In genomic region chr10:72261323-72262018, GRCh38 we compare ENCODE assay signal across 8 cellular contexts. TPM values are rescaled to one million over a fixed set of nuclear protein-coding genes. Genes with fewer than 3 reads are reported as not detected.
A peak's percentile ranks its signal among the peaks of the same experiment; 100 is the strongest.
DNase-seq lines count a peak whose midpoint lies in the region; ATAC-seq and TF ChIP-seq lines count a peak whose summit lies in the region.

No MANE protein-coding gene starts in this region.

- no peaks in the 10 kb centered on the region for H3K36me3 Mint-ChIP-seq in chondrocyte (ENCODE audit: low read depth)

- TF ChIP-seq CTCF in Panc1 (IDR thresholded peaks at IDR 0.05): no peak
- TF ChIP-seq CTCF in chondrocyte (IDR thresholded peaks at IDR 0.05): no peak
- no peak for TF ChIP-seq CTCF in transverse colon (IDR thresholded peaks at IDR 0.05)

- ATAC-seq in activated CD4-positive, CD25-positive, alpha-beta regulatory T cell treated with anti-CD3 and anti-CD28 coated beads, Interleukin-2, amount 50 U/mL, for 24 hours: peak; percentile 71 to 73
- ATAC-seq in HG02852 (IDR thresholded peaks at IDR 0.05; ENCODE audit: unreplicated experiment) (peak; percentile 47), Panc1 (peak; percentile 47)

- H3K27ac ChIP-seq in Panc1 (ENCODE audit: low read length) (peak overlapping the region; percentile 89), transverse colon (peak overlapping the region; percentile 89 to 94 (median 90))

- peaks cover 30% of the 10 kb centered on the region for H3K4me1 ChIP-seq in Panc1 (ENCODE audit: control insufficient read depth, insufficient read depth, low read length)
- H3K4me1 ChIP-seq in mononuclear cell (ENCODE audit: insufficient read depth, low read length): peaks cover 65% of the 10 kb centered on the region
- peaks cover 43 to 66% (median 54%) of the 10 kb centered on the region in 4 donors for H3K4me1 ChIP-seq in transverse colon

- DNase-seq in activated CD4-positive, CD25-positive, alpha-beta regulatory T cell treated with anti-CD3 and anti-CD28 coated beads, Interleukin-2, amount 50 U/mL, for 72 hours: no peak
- DNase-seq in Panc1 (ENCODE audit: low read depth, low spot score) (no peak), chondrocyte (ENCODE audit: low spot score) (no peak), transverse colon (peak; percentile 35), HEK293T (ENCODE audit: extremely low spot score) (no peak)

- in situ Hi-C loops in Panc1 (cut with HindIII; ENCODE audit: low pct_unique_long_range_greater_than_20kb, low sequenced_read_pairs): no loop called here
- in situ Hi-C loops in transverse colon (cut with MboI; ENCODE audit: low pct_ligation_motif_present in 1 of 4, low pct_unique_long_range_greater_than_20kb in 1 of 4, low sequenced_read_pairs in 3 of 4): no loop called here

- peak overlapping the region; percentile 96 for H3K27ac Mint-ChIP-seq in chondrocyte (ENCODE audit: unreplicated experiment)

- H3K36me3 ChIP-seq in Panc1 (ENCODE audit: control insufficient read depth, insufficient read depth, low read length): no peaks in the 10 kb centered on the region
- no peaks in the 10 kb centered on the region for H3K36me3 ChIP-seq in transverse colon

- POLR2A ChIA-PET in Panc1 (lab: Charles Lee): interaction anchor here (0.6 kb wide), 1 partner anchor 536 kb away, joined by 5 read pairs; no protein-coding TSS in a partner anchor
- POLR2A ChIA-PET in HEK293T (lab: Yijun Ruan, JAX): interaction anchor here (0.5 to 12.3 kb wide), 19 partner anchors 8 to 345 kb away, joined by 3 to 317 read pairs (median 4); partner anchors contain the start of genes ANAPC16, ASCC1 and DDIT4

- H3K27me3 ChIP-seq in Panc1 (ENCODE audit: control insufficient read depth, insufficient read depth, low read length) (no peaks in the 10 kb centered on the region), mononuclear cell (ENCODE audit: insufficient read depth, low read length) (no peaks in the 10 kb centered on the region), transverse colon (no peaks in the 10 kb centered on the region)

- no peaks in the 10 kb centered on the region for H3K9me3 ChIP-seq in Panc1 (ENCODE audit: control insufficient read depth, insufficient read depth, low read depth, low read length)
- H3K9me3 ChIP-seq in mononuclear cell (ENCODE audit: low read depth, low read length): no peaks in the 10 kb centered on the region
- H3K9me3 ChIP-seq in transverse colon: no peaks in the 10 kb centered on the region

- peak; percentile 20 for TF ChIP-seq POLR2A in transverse colon (IDR thresholded peaks at IDR 0.05)

- 0 to 11% methylated on average over 3 to 7 of the region's 7 CpGs for WGBS in transverse colon (ENCODE audit: low coverage in 1 of 2), 2 donors

- H3K4me1 Mint-ChIP-seq in chondrocyte (ENCODE audit: low read depth): peaks cover 48% of the 10 kb centered on the region

- H3K27me3 Mint-ChIP-seq in chondrocyte (ENCODE audit: low read depth): no peaks in the 10 kb centered on the region

- peak overlapping the region; percentile 65 for H3K4me3 Mint-ChIP-seq in chondrocyte (ENCODE audit: unreplicated experiment)

- no peaks in the 10 kb centered on the region for H3K9me3 Mint-ChIP-seq in chondrocyte (ENCODE audit: low read depth)

- no TSS peak for BruUV-seq in Panc1 (replicated peaks; lab: Mats Ljungman, UMichigan)

- H3K4me3 ChIP-seq in Panc1 (ENCODE audit: low read depth in 2 of 2, low read length in 2 of 2): peak overlapping the region; percentile 57 to 58
- peak overlapping the region; percentile 46 for H3K4me3 ChIP-seq in mononuclear cell (ENCODE audit: low read length)
- H3K4me3 ChIP-seq in transverse colon: peak overlapping the region in 3 of 4 donors; percentile 38 to 56 (median 40)

- CTCF ChIA-PET in Panc1 (lab: Charles Lee): interaction anchor here (0.6 kb wide), 1 partner anchor 91 kb away, joined by 3 read pairs; no protein-coding TSS in a partner anchor
- CTCF ChIA-PET in HEK293T (lab: Yijun Ruan, JAX): interaction anchor here (0.6 to 1.0 kb wide), 2 partner anchors 14 to 81 kb away, joined by 3 read pairs; no protein-coding TSS in a partner anchor

- TF ChIP-seq EP300 in transverse colon (IDR thresholded peaks at IDR 0.05; ENCODE audit: low read depth): no peak

- intact Hi-C loops in Panc1 (cut with micrococcal nuclease; ENCODE audit: unreplicated experiment) (no loop called here), transverse colon (cut with DNase I; ENCODE audit: low total_unique reads) (no loop called here)

TF ChIP-seq in HEK293T, 16 proteins besides CTCF, POLR2A, EP300 and RAD21:
- TF ChIP-seq ELF4 (IDR thresholded peaks at IDR 0.05): no peak
- TF ChIP-seq NFRKB (IDR thresholded peaks at IDR 0.05): no peak
- no peak for TF ChIP-seq TARDBP (IDR thresholded peaks at IDR 0.05)
- TF ChIP-seq BHLHE40 (IDR thresholded peaks at IDR 0.05; ENCODE audit: borderline replicate concordance): no peak
- no peak for TF ChIP-seq FOXK2 (IDR thresholded peaks at IDR 0.05)
TF ChIP-seq in HEK293T: peak in this region for 0.

RNA-seq across cellular contexts. Expression of gene DDIT4, which starts 12.3 kb away (rescaled TPM):
- 157 TPM for total RNA-seq in Panc1 (2021; ENCODE audit: unreplicated experiment)
- 344 TPM for polyA plus RNA-seq in Panc1 (2012; ENCODE audit: insufficient read length)
- total RNA-seq in chondrocyte: 68.5 to 241 TPM (median 227 TPM) in 3 replicates
- 533 TPM for total RNA-seq in mononuclear cell
- 100 to 1,000 TPM in 3 of 4 donors, 10 to 100 TPM in 1; 64.5 to 356 (median 150) TPM for total RNA-seq in transverse colon

RNA-seq across cellular contexts. Expression of gene ASCC1, which starts 45.4 kb away (rescaled TPM):
- total RNA-seq in Panc1 (2021; ENCODE audit: unreplicated experiment) (114 TPM), chondrocyte (31.6 to 36.8 TPM (median 35.4 TPM) in 3 replicates), mononuclear cell (14.2 TPM), transverse colon (10 to 100 TPM; 13.4 to 34.0 (median 20.5) TPM)
- polyA plus RNA-seq in Panc1 (2012; ENCODE audit: insufficient read length): 72.9 TPM

RNA-seq across cellular contexts. Expression of gene ANAPC16, which starts 45.7 kb away (rescaled TPM):
- total RNA-seq in Panc1 (2021; ENCODE audit: unreplicated experiment): 110 TPM
- polyA plus RNA-seq in Panc1 (2012; ENCODE audit: insufficient read length): 77.2 TPM
- total RNA-seq in chondrocyte: 48.5 to 54.4 TPM (median 52.9 TPM) in 3 replicates
- total RNA-seq in mononuclear cell: 92.6 TPM
- 10 to 100 TPM; 57.6 to 77.4 (median 65.5) TPM for total RNA-seq in transverse colon
